8 cellular contexts compared by ENCODE assay signal in genomic region chr9:85824949-85825348, GRCh38.
DNase-seq lines count a peak whose midpoint lies in the region; ATAC-seq, FAIRE-seq and TF ChIP-seq lines count a peak whose summit lies in the region.
"Not testable (repeated sequence)": the region's sequence is repeated elsewhere in the genome, so short reads cannot be mapped to it uniquely, and the experiment has no call there.

No MANE protein-coding gene starts in this region.

- not testable (repeated sequence) for H2AFZ ChIP-seq in GM23338; Loucy (ENCODE audit: low read length); mesenchymal stem cell (ENCODE audit: low read depth, low read length)

- H3K9me2 ChIP-seq in DOHH2 (replicated peaks; ENCODE audit: control insufficient read depth, low read length); GM23338 (ENCODE audit: insufficient read depth); Loucy (replicated peaks; ENCODE audit: low read depth, low read length): not testable (repeated sequence)

- H2BK120ac ChIP-seq in mesenchymal stem cell (ENCODE audit: low read depth, low read length) = not testable (repeated sequence)

- H3K9me3 ChIP-seq in A549; DOHH2 (ENCODE audit: control insufficient read depth, insufficient read depth, low read length); Loucy (ENCODE audit: insufficient read depth, low read depth, low read length); RWPE2 (ENCODE audit: severe bottlenecking); mesenchymal stem cell (ENCODE audit: control insufficient read depth, low read length): not testable (repeated sequence)

- H3K4me1 ChIP-seq in A549; DOHH2 (ENCODE audit: control insufficient read depth, low read length); GM23338 (ENCODE audit: insufficient read depth); Loucy (ENCODE audit: insufficient read depth, low read length, poor library complexity, severe bottlenecking); RWPE2 (ENCODE audit: insufficient read depth, poor library complexity, severe bottlenecking); mesenchymal stem cell (ENCODE audit: control insufficient read depth, insufficient read depth, low read depth, low read length): not testable (repeated sequence)

- WGBS in A549 (ENCODE audit: missing lambda C conversion rate) = 39% methylated on average over 1 of the region's 1 CpG
- WGBS in mesenchymal stem cell = no CpG with 5 or more reads among the region's 1 CpG

- H3K4me3 Mint-ChIP-seq in GM23338 = not testable (repeated sequence)

- not testable (repeated sequence) for H2BK12ac ChIP-seq in mesenchymal stem cell (ENCODE audit: low read length in 2 of 2)

- not testable (repeated sequence) for H3K14ac ChIP-seq in mesenchymal stem cell (ENCODE audit: low read length in 2 of 2)

- not testable (repeated sequence) for H3K27me3 ChIP-seq in DOHH2 (ENCODE audit: control insufficient read depth, low read length); GM23338 (ENCODE audit: insufficient read depth); Loucy (ENCODE audit: insufficient read depth, low read length, poor library complexity, severe bottlenecking); RWPE2 (ENCODE audit: insufficient read depth, poor library complexity, severe bottlenecking); mesenchymal stem cell (ENCODE audit: control insufficient read depth in 1 of 2, insufficient read depth in 1 of 2, low read length in 2 of 2)

- in situ Hi-C loops in astrocyte of the spinal cord (cut with HindIII; ENCODE audit: low sequenced_read_pairs) = not testable (repeated sequence)

- H3K4me3 ChIP-seq in A549; DOHH2 (ENCODE audit: low read length); GM23338; Loucy (ENCODE audit: low read length, poor library complexity, severe bottlenecking); RWPE2 (ENCODE audit: severe bottlenecking); astrocyte of the spinal cord (ENCODE audit: low read depth, low read length); fibroblast of mammary gland (ENCODE audit: control insufficient read depth, low read depth, low read length); mesenchymal stem cell (ENCODE audit: insufficient read depth in 1 of 2, low read depth in 1 of 2, low read length in 2 of 2): not testable (repeated sequence)

- not testable (repeated sequence) for H4K20me1 ChIP-seq in DOHH2 (ENCODE audit: control insufficient read depth, insufficient read depth, low read depth, low read length); GM23338 (replicated peaks; ENCODE audit: insufficient read depth); Loucy (ENCODE audit: insufficient read depth, low read length, poor library complexity, severe bottlenecking)

- H3K18ac ChIP-seq in mesenchymal stem cell (ENCODE audit: low read depth in 1 of 2, low read length in 2 of 2) = not testable (repeated sequence)

- not testable (repeated sequence) for H3K79me2 ChIP-seq in DOHH2 (ENCODE audit: control insufficient read depth, low read length); GM23338 (replicated peaks; ENCODE audit: insufficient read depth); Loucy (ENCODE audit: insufficient read depth, low read length)

- not testable (repeated sequence) for H4K8ac ChIP-seq in mesenchymal stem cell (ENCODE audit: low read length)

- not testable (repeated sequence) for H3K4me1 Mint-ChIP-seq in GM23338

- not testable (repeated sequence) for H3K27ac Mint-ChIP-seq in GM23338

- CTCF ChIA-PET in A549 (lab: Yijun Ruan, JAX) = not testable (repeated sequence)

- H3K36me3 Mint-ChIP-seq in GM23338 (ENCODE audit: low read depth) = not testable (repeated sequence)

- not testable (repeated sequence) for H3K27ac ChIP-seq in A549; DOHH2 (ENCODE audit: low read depth, low read length); GM23338 (ENCODE audit: low read depth); RWPE2 (ENCODE audit: poor library complexity, severe bottlenecking); mesenchymal stem cell (ENCODE audit: low read length, poor library complexity, severe bottlenecking)

- not testable (repeated sequence) for TF ChIP-seq POLR2A in A549 (IDR thresholded peaks at IDR 0.05; ENCODE audit: low read length)

- not testable (repeated sequence) for H4K91ac ChIP-seq in mesenchymal stem cell (ENCODE audit: low read length)

- DNase-seq in A549 (ENCODE audit: low read depth in 1 of 2, low spot score in 1 of 2) (peak; percentile 11 to 48), GM23338 (ENCODE audit: low spot score) (peak; percentile 81), fibroblast of mammary gland (ENCODE audit: low read depth) (peak; percentile 40), mesenchymal stem cell (peak; percentile 49)
- not testable (repeated sequence) for DNase-seq in RWPE2 (ENCODE audit: low spot score); astrocyte of the spinal cord (ENCODE audit: low read depth, low spot score)

- not testable (repeated sequence) for H3K79me1 ChIP-seq in mesenchymal stem cell (replicated peaks; ENCODE audit: low read length, poor library complexity, severe bottlenecking)

- not testable (repeated sequence) for H3K4ac ChIP-seq in mesenchymal stem cell (ENCODE audit: low read depth in 1 of 2, low read length in 2 of 2)

- FAIRE-seq in A549 (lab: Jason Lieb, UNC) = peak; percentile 72

- TF ChIP-seq RAD21 in A549 (conservative IDR thresholded peaks at IDR 0.05 in 1 of 2, IDR thresholded peaks at IDR 0.05 in 1 of 2) = peak in 1 of 2 experiments; percentile 43; a peak in 2 of 5 replicates

- POLR2A ChIA-PET in A549 (lab: Yijun Ruan, JAX) = not testable (repeated sequence)

- not testable (repeated sequence) for H2BK5ac ChIP-seq in mesenchymal stem cell (ENCODE audit: low read depth, low read length, poor library complexity, severe bottlenecking)

- H3K9me3 Mint-ChIP-seq in GM23338 = not testable (repeated sequence)

- peak; percentile 59 to 76; a peak in 4 of 6 replicates for ATAC-seq in A549
- ATAC-seq in GM23338 = peak; percentile 85
- not testable (repeated sequence) for ATAC-seq in RWPE2 (ENCODE audit: low read depth)

- H3K4me2 ChIP-seq in A549; DOHH2 (ENCODE audit: low read length); GM23338; Loucy (ENCODE audit: low read depth, low read length, poor library complexity, severe bottlenecking); mesenchymal stem cell (ENCODE audit: low read length, poor library complexity, severe bottlenecking): not testable (repeated sequence)

- TF ChIP-seq CTCF in A549 (IDR thresholded peaks at IDR 0.05) (peak; percentile 24; the same call in 1 of the 3 replicates), DOHH2 (IDR thresholded peaks at IDR 0.05; ENCODE audit: low read depth, low read length, poor library complexity, severe bottlenecking) (peak; percentile 10), GM23338 (conservative IDR thresholded peaks at IDR 0.05; ENCODE audit: low read depth in 2 of 2) (peak; percentile 72 to 75), Loucy (conservative IDR thresholded peaks at IDR 0.05; ENCODE audit: low read length) (peak; percentile 42), RWPE2 (IDR thresholded peaks at IDR 0.05; ENCODE audit: poor library complexity, severe bottlenecking) (peak; percentile 26), astrocyte of the spinal cord (IDR thresholded peaks at IDR 0.05; ENCODE audit: low read depth, low read length) (peak; percentile 49), fibroblast of mammary gland (conservative IDR thresholded peaks at IDR 0.05; ENCODE audit: control insufficient read depth, insufficient read depth, low read depth, low read length) (peak; percentile 55)

- H3K36me3 ChIP-seq in DOHH2 (ENCODE audit: control insufficient read depth, low read length); GM23338 (ENCODE audit: insufficient read depth); RWPE2 (ENCODE audit: low read depth); mesenchymal stem cell (ENCODE audit: control insufficient read depth in 1 of 2, insufficient read depth in 2 of 2, low read depth in 1 of 2, low read length in 2 of 2): not testable (repeated sequence)
- H3K36me3 ChIP-seq in Loucy (ENCODE audit: insufficient read depth, low read length) = peaks cover 10% of the 10 kb centered on the region; the same call in 1 of the 2 replicates

- H3K27me3 Mint-ChIP-seq in GM23338 (ENCODE audit: insufficient read depth, low read depth, poor library complexity) = not testable (repeated sequence)

- H2BK15ac ChIP-seq in mesenchymal stem cell (ENCODE audit: low read depth, poor library complexity, severe bottlenecking) = not testable (repeated sequence)

- H3F3A ChIP-seq in DOHH2 (ENCODE audit: control insufficient read depth, insufficient read depth); GM23338 (replicated peaks; ENCODE audit: low read depth); Loucy (ENCODE audit: low read depth): not testable (repeated sequence)

- H3K23ac ChIP-seq in mesenchymal stem cell (ENCODE audit: low read length in 2 of 2) = not testable (repeated sequence)

- TF ChIP-seq EP300 in A549 (IDR thresholded peaks at IDR 0.05) = not testable (repeated sequence)

- not testable (repeated sequence) for H3K9ac ChIP-seq in Loucy (ENCODE audit: low read depth, low read length, poor library complexity, severe bottlenecking); mesenchymal stem cell (ENCODE audit: low read length)

- H2AK5ac ChIP-seq in mesenchymal stem cell (ENCODE audit: low read length, severe bottlenecking) = not testable (repeated sequence)

Comparison
In these comparisons a context has a peak if more than half of its experiments do, and no peak if none do; other contexts are left out.
1. CTCF ChIP-seq: peak in every context shown above with its lines; median percentile 74 in GM23338; 55 in fibroblast of mammary gland; 49 in astrocyte of the spinal cord; 42 in Loucy; 26 in RWPE2; 24 in A549; 10 in DOHH2.